ENCODE assay signal across 31 cellular contexts in genomic region chr12:91373086-91373485, GRCh38.
DNase-seq lines count a peak whose midpoint lies in the region; ATAC-seq, FAIRE-seq and TF ChIP-seq lines count a peak whose summit lies in the region.
"Had no signal": no experiment of that assay in that cellular context is flagged by ENCODE, and none has a peak within 500 bp of the region (broad histone marks: within the 10 kb centered on the region; RNA-seq: fewer than 3 reads in every experiment).

No MANE protein-coding gene starts in this region.

- H3K9ac ChIP-seq in K562 (ENCODE audit: insufficient read depth in 1 of 2, low read depth in 2 of 2, low read length in 2 of 2): no peak overlapping the region
- H3K9ac ChIP-seq: BLaER1; BLaER1 treated with 17β-estradiol and CSF1 and Interleukin-3, amounts not matched to agents 10 nM and 100 nM had no signal

- 0 out of 2 replicates have a peak, but pooled peaks have one; percentile 25 for TF ChIP-seq EP300 in K562 (IDR thresholded peaks at IDR 0.05; ENCODE audit: low read length)

- no TSS peak for BruUV-seq in K562 (replicated peaks; lab: Mats Ljungman, UMichigan)

- intact Hi-C loops in K562 (cut with micrococcal nuclease): no loop called here

- no peak overlapping the region for H3K27ac ChIP-seq in K562 (ENCODE audit: extremely low read depth, low read depth, low read length)
- H3K27ac ChIP-seq: 22Rv1; A549; BLaER1; BLaER1 treated with 17β-estradiol and CSF1 and Interleukin-3, amounts not matched to agents 10 nM and 100 nM; C4-2B had no signal

- H3K36me3 ChIP-seq in K562 (ENCODE audit: control insufficient read depth, insufficient read depth, low read length): no peaks in the 10 kb centered on the region
- H3K36me3 ChIP-seq: BE2C; BLaER1; BLaER1 treated with 17β-estradiol and CSF1 and Interleukin-3, amounts not matched to agents 10 nM and 100 nM had no signal

- peak; percentile 21 for DNase-seq in NCI-H2171 treated with DMSO at 0.1 percent for 48 hours (lab: John Stamatoyannopoulos, UW)
- no peak for DNase-seq in NCI-H2171 (lab: John Stamatoyannopoulos, UW)
- peak in 1 of 4 experiments; percentile 13 for DNase-seq in K562 (ENCODE audit: extremely low read depth in 1 of 4, low spot score in 3 of 4)
- DNase-seq: 8988T; ACHN; AML-193; BE2C; C1 segment of cervical spinal cord; Caco-2; Calu3; CD4-positive, alpha-beta memory T cell; CD4-positive, alpha-beta T cell; CD4-positive, CD25-positive, alpha-beta regulatory T cell; CD8-positive, alpha-beta memory T cell; CD8-positive, alpha-beta T cell; COR-L47; DMS 273 treated with DMSO at 0.1 percent for 48 hours; DMS153; DMS53; DMS79; DMS79 treated with DMSO at 0.1 percent for 48 hours; DND-41; EL had no signal

- H3K4me3 ChIP-seq in K562: no peak overlapping the region
- H3K4me3 ChIP-seq: A549; BLaER1; BLaER1 treated with 17β-estradiol and CSF1 and Interleukin-3, amounts not matched to agents 10 nM and 100 nM had no signal

- TF ChIP-seq RAD21 in K562 (CRISPR knock-in tag; conservative IDR thresholded peaks at IDR 0.05 in 1 of 2, IDR thresholded peaks at IDR 0.05 in 1 of 2): no peak

- no peaks in the 10 kb centered on the region for H3K9me1 ChIP-seq in K562 (ENCODE audit: control insufficient read depth, insufficient read depth, low read length)

- peaks cover 0 to 3% of the 10 kb centered on the region in 2 experiments; a peak in 2 of 5 replicates for H3K4me1 ChIP-seq in K562 (replicated peaks in 1 of 2; ENCODE audit: control insufficient read depth in 2 of 2, insufficient read depth in 2 of 2, low read length in 2 of 2)
- H3K4me1 ChIP-seq: A549, Caco-2 had no signal

- TF ChIP-seq CTCF in K562 (IDR thresholded peaks at IDR 0.05 in 2 of 3, conservative IDR thresholded peaks at IDR 0.05 in 1 of 3; ENCODE audit: insufficient read depth in 2 of 3, low read depth in 1 of 3, low read length in 3 of 3): no peak

- POLR2A ChIA-PET in K562 (lab: Yijun Ruan, JAX): no interaction called here

- ATAC-seq in K562 (no peak), GM21717 (IDR thresholded peaks at IDR 0.05; ENCODE audit: unreplicated experiment) (no peak)
- ATAC-seq: A549; CD8-positive, alpha-beta T cell had no signal

- FAIRE-seq in K562 (lab: Jason Lieb, UNC): peak; percentile 32
- FAIRE-seq: A204.1, A549, D721Med had no signal

- no peaks in the 10 kb centered on the region for H3K27me3 ChIP-seq in K562 (ENCODE audit: control insufficient read depth in 2 of 2, insufficient read depth in 2 of 2, low read length in 2 of 2)
- H3K27me3 ChIP-seq: BE2C; BLaER1; BLaER1 treated with 17β-estradiol and CSF1 and Interleukin-3, amounts not matched to agents 10 nM and 100 nM had no signal

- 41% methylated on average over 2 of the region's 2 CpGs for WGBS in K562 (ENCODE audit: insufficient coverage, low coverage, missing lambda C conversion rate)

- no peak overlapping the region for H2AFZ ChIP-seq in K562 (ENCODE audit: low read depth, low read length)

- H3K79me2 ChIP-seq in K562 (ENCODE audit: control insufficient read depth, insufficient read depth, low read length): no peaks in the 10 kb centered on the region

- 0 out of 2 replicates have a peak overlapping the region, but pooled peaks have one; percentile 2 for H3K4me2 ChIP-seq in K562 (ENCODE audit: insufficient read depth, low read length)
- H3K4me2 ChIP-seq: A549; BLaER1; BLaER1 treated with 17β-estradiol and CSF1 and Interleukin-3, amounts not matched to agents 10 nM and 100 nM had no signal

- CTCF ChIA-PET in K562 (lab: Yijun Ruan, JAX; ENCODE audit: low intra/inter-chr PET ratio): no interaction called here

- no peak for TF ChIP-seq POLR2A in K562 (conservative IDR thresholded peaks at IDR 0.05)

- H4K20me1 ChIP-seq in K562 (replicated peaks; ENCODE audit: control insufficient read depth, insufficient read depth, low read length): no peaks in the 10 kb centered on the region
- H4K20me1 ChIP-seq: BLaER1; BLaER1 treated with 17β-estradiol and CSF1 and Interleukin-3, amounts not matched to agents 10 nM and 100 nM had no signal

- in situ Hi-C loops in K562 (cut with MboI): no loop called here

- no peaks in the 10 kb centered on the region for H3K9me3 ChIP-seq in K562 (replicated peaks; ENCODE audit: control insufficient read depth, insufficient read depth, low read depth, low read length)
- H3K9me3 ChIP-seq: A549; BE2C; BLaER1; BLaER1 treated with 17β-estradiol and CSF1 and Interleukin-3, amounts not matched to agents 10 nM and 100 nM; Caco-2 had no signal

TF ChIP-seq in K562, 482 proteins besides CTCF, POLR2A, EP300 and RAD21:
- TF ChIP-seq ARID1B (IDR thresholded peaks at IDR 0.05): peak; percentile 82
- TF ChIP-seq NFE2 (IDR thresholded peaks at IDR 0.05; ENCODE audit: low read depth): peak; percentile 46; the same call in 1 of the 2 replicates
- peak; percentile 22; the same call in 1 of the 2 replicates for TF ChIP-seq MAFG (tag; conservative IDR thresholded peaks at IDR 0.05)
- no peak for TF ChIP-seq STAG1 (CRISPR knock-in tag; IDR thresholded peaks at IDR 0.05; ENCODE audit: borderline replicate concordance)
- TF ChIP-seq NCOR1 (IDR thresholded peaks at IDR 0.05): 0 out of 2 replicates have a peak, but pooled peaks have one; percentile 11
- peak; percentile 19; the same call in 1 of the 2 replicates for TF ChIP-seq TCF3 (CRISPR knock-in tag; IDR thresholded peaks at IDR 0.05)
- peak; percentile 38; the same call in 1 of the 2 replicates for TF ChIP-seq C11orf30 (IDR thresholded peaks at IDR 0.05; ENCODE audit: low read depth)
- TF ChIP-seq SMARCA4 (IDR thresholded peaks at IDR 0.05): peak; percentile 38; the same call in 1 of the 2 replicates
- peak; percentile 55 for TF ChIP-seq CBFA2T3 (IDR thresholded peaks at IDR 0.05)
- TF ChIP-seq SOX6 (IDR thresholded peaks at IDR 0.05): peak; percentile 38; the same call in 1 of the 2 replicates
- TF ChIP-seq LCOR (CRISPR knock-in tag; IDR thresholded peaks at IDR 0.05): no peak
- no peak for TF ChIP-seq CHCHD3 (CRISPR knock-in tag; IDR thresholded peaks at IDR 0.05)
- TF ChIP-seq MAFF (IDR thresholded peaks at IDR 0.05; ENCODE audit: low read length): 0 out of 2 replicates have a peak, but pooled peaks have one; percentile 3
- TF ChIP-seq DPF2 (IDR thresholded peaks at IDR 0.05): peak; percentile 78
